24 cellular contexts compared by ENCODE assay signal in the genomic region with DNA sequence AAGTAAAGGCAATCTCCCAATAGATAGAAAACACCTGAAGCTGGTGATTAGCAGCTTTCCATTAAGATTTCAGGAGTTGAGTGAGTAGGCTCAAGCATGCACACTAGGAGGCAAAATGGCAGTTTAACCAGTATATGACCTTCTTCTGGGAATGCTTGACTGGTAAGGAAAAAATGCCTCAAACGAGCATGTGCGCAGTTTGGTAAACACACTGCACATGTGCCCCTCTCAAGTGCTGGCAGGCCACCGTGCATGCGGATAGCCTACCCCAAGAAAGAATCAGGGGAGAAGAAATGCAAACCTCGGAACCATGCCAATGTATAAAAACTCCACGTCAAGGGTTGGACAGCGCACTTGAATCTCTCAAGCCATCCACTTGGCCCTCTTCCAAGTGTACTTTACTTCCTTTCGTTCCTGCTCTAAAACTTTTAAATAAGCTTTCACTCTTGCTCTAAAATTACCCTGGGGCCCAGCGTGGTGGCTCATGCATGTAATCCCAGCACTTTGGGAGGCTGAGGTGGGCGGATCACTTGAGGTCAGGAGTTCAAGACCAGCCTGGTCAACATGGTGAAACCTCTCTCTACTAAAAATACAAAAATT.
A peak's percentile ranks its signal among the peaks of the same experiment; 100 is the strongest.
DNase-seq lines count a peak whose midpoint lies in the region; ATAC-seq and TF ChIP-seq lines count a peak whose summit lies in the region.
"Had no signal": no experiment of that assay in that cellular context is flagged by ENCODE, and none has a peak within 500 bp of the region (broad histone marks: within the 10 kb centered on the region; RNA-seq: fewer than 3 reads in every experiment).

No MANE protein-coding gene starts in this region.

- H3K36me3 ChIP-seq in left lung (no peaks in the 10 kb centered on the region), upper lobe of right lung (no peaks in the 10 kb centered on the region)

- no peak for TF ChIP-seq EP300 in Ishikawa (IDR thresholded peaks at IDR 0.05; ENCODE audit: borderline replicate concordance)

- H3K9me3 Mint-ChIP-seq in stimulated activated naive CD8-positive, alpha-beta T cell treated with anti-CD3 and anti-CD28 coated beads, Interleukin-15, amount 100 ng/mL, for 72 hours: no peaks in the 10 kb centered on the region
- H3K9me3 Mint-ChIP-seq: CD8-positive, alpha-beta T cell had no signal

- no peak for TF ChIP-seq CTCF in left lung (IDR thresholded peaks at IDR 0.05)
- TF ChIP-seq CTCF in upper lobe of right lung (IDR thresholded peaks at IDR 0.05): no peak

- H3K4me1 Mint-ChIP-seq in stimulated activated naive CD8-positive, alpha-beta T cell treated with anti-CD3 and anti-CD28 coated beads, Interleukin-15, amount 100 ng/mL, for 72 hours: no peaks in the 10 kb centered on the region

- H3K4me3 ChIP-seq in left lung: no peak overlapping the region
- no peak overlapping the region for H3K4me3 ChIP-seq in upper lobe of right lung

- H3K9me3 ChIP-seq in left lung: no peaks in the 10 kb centered on the region
- no peaks in the 10 kb centered on the region for H3K9me3 ChIP-seq in upper lobe of right lung

- TF ChIP-seq RAD21 in Ishikawa (IDR thresholded peaks at IDR 0.05; ENCODE audit: low read depth): no peak

- peak overlapping the region in 1 of 2 donors; percentile 63 for H3K27ac ChIP-seq in left lung
- no peak overlapping the region for H3K27ac ChIP-seq in upper lobe of right lung

- no peak overlapping the region for H3K27ac Mint-ChIP-seq in stimulated activated naive CD8-positive, alpha-beta T cell treated with anti-CD3 and anti-CD28 coated beads, Interleukin-15, amount 100 ng/mL, for 72 hours
- H3K27ac Mint-ChIP-seq: CD8-positive, alpha-beta T cell had no signal

- no peaks in the 10 kb centered on the region for H3K27me3 ChIP-seq in left lung
- H3K27me3 ChIP-seq in upper lobe of right lung: no peaks in the 10 kb centered on the region

- intact Hi-C loops in left lung (cut with DNase I): no loop called here
- intact Hi-C loops in upper lobe of right lung (cut with DNase I): no loop called here

- peaks cover 8% of the 10 kb centered on the region for H3K27me3 Mint-ChIP-seq in stimulated activated naive CD8-positive, alpha-beta T cell treated with anti-CD3 and anti-CD28 coated beads, Interleukin-15, amount 100 ng/mL, for 72 hours

- H3K4me1 ChIP-seq in left lung (no peaks in the 10 kb centered on the region), upper lobe of right lung (no peaks in the 10 kb centered on the region)

- H3K4me3 Mint-ChIP-seq in stimulated activated naive CD8-positive, alpha-beta T cell treated with anti-CD3 and anti-CD28 coated beads, Interleukin-15, amount 100 ng/mL, for 72 hours: no peak overlapping the region
- H3K4me3 Mint-ChIP-seq: CD8-positive, alpha-beta T cell had no signal

- DNase-seq in RPMI7951 (ENCODE audit: low read depth) (peak; percentile 33), left lung (peak; percentile 75 to 77), upper lobe of right lung (peak; percentile 79), GM19240 (ENCODE audit: insufficient read length, low spot score) (no peak)
- no peak for DNase-seq in activated CD8-positive, alpha-beta memory T cell treated with anti-CD3 and anti-CD28 coated beads, Interleukin-2, amount 50 U/mL, for 48 hours
- DNase-seq in stimulated activated naive CD8-positive, alpha-beta T cell treated with anti-CD3 and anti-CD28 coated beads, Interleukin-15, amount 100 ng/mL, for 72 hours: no peak
- DNase-seq: AML-193; C1 segment of cervical spinal cord; Calu3; CD8-positive, alpha-beta T cell; DMS153; GDM1; MM.1S; NCI-H1092 treated with DMSO at 0.1 percent for 48 hours; NCI-H1436 treated with DMSO at 0.1 percent for 48 hours; NCI-H2029; NCI-H2171; NCI-H345; NCI-H524 treated with DMSO at 0.1 percent for 48 hours; NCI-H82; OCI-M1; Right ventricle myocardium superior; SW 1271 had no signal

- ATAC-seq in left lung (peak; percentile 85), upper lobe of right lung (peak; percentile 78)
- no peak for ATAC-seq in stimulated activated naive CD8-positive, alpha-beta T cell treated with anti-CD3 and anti-CD28 coated beads, Interleukin-15, amount 100 ng/mL, for 72 hours
- ATAC-seq: CD8-positive, alpha-beta T cell had no signal

TF ChIP-seq in Ishikawa, 13 proteins besides CTCF, POLR2A, EP300 and RAD21:
- peak; percentile 43; the same call in 1 of the 2 replicates for TF ChIP-seq NFIC (IDR thresholded peaks at IDR 0.05)
- no peak for TF ChIP-seq EGR1 (IDR thresholded peaks at IDR 0.05)

Comparison
In these comparisons a context has a peak if more than half of its experiments do, and no peak if none do; other contexts are left out.
1. DNase-seq: peak in RPMI7951 (single experiment), left lung (2 of 2) and upper lobe of right lung (single experiment); none in activated CD8-positive, alpha-beta memory T cell treated with anti-CD3 and anti-CD28 coated beads, Interleukin-2, amount 50 U/mL, for 48 hours (single experiment), stimulated activated naive CD8-positive, alpha-beta T cell treated with anti-CD3 and anti-CD28 coated beads, Interleukin-15, amount 100 ng/mL, for 72 hours (0 of 2) and GM19240 (single experiment).